ENCODE assay signal across 2 cellular contexts in genomic region chr11:117201906-117202305, GRCh38.
TF ChIP-seq lines count a peak whose summit lies in the region.

No MANE protein-coding gene starts in this region.

TF ChIP-seq in SK-N-SH, 30 proteins besides CTCF, POLR2A, EP300 and RAD21 (continued from another document):
- TF ChIP-seq FOSL2 (IDR thresholded peaks at IDR 0.05; ENCODE audit: borderline replicate concordance, low read depth) (no peak), POLR2AphosphoS5 (IDR thresholded peaks at IDR 0.05; ENCODE audit: low read depth, low read length) (no peak)

TF ChIP-seq in SK-N-SH treated with all-trans-retinoic acid at 6 μM for 48 hours, 23 proteins besides CTCF, POLR2A, EP300 and RAD21:
- TF ChIP-seq CSRNP3 (CRISPR knock-in tag; IDR thresholded peaks at IDR 0.05) (no peak), POU6F1 (CRISPR knock-in tag; IDR thresholded peaks at IDR 0.05; ENCODE audit: borderline replicate concordance, low read depth) (no peak), ZC3H10 (CRISPR knock-in tag; IDR thresholded peaks at IDR 0.05) (no peak), SNAI2 (CRISPR knock-in tag; IDR thresholded peaks at IDR 0.05) (no peak), ZNF8 (CRISPR knock-in tag; IDR thresholded peaks at IDR 0.05) (no peak), TOX (CRISPR knock-in tag; IDR thresholded peaks at IDR 0.05; ENCODE audit: borderline replicate concordance) (no peak), OSR1 (CRISPR knock-in tag; IDR thresholded peaks at IDR 0.05) (no peak), ZFP30 (CRISPR knock-in tag; IDR thresholded peaks at IDR 0.05) (no peak), RARB (CRISPR knock-in tag; IDR thresholded peaks at IDR 0.05) (no peak)
